22 cellular contexts compared by ENCODE assay signal in genomic region chrX:140157143-140157542, GRCh38.
A peak's percentile ranks its signal among the peaks of the same experiment; 100 is the strongest.
DNase-seq lines count a peak whose midpoint lies in the region; FAIRE-seq and TF ChIP-seq lines count a peak whose summit lies in the region.
"Had no signal": no experiment of that assay in that cellular context is flagged by ENCODE, and none has a peak within 500 bp of the region (broad histone marks: within the 10 kb centered on the region; RNA-seq: fewer than 3 reads in every experiment).

No MANE protein-coding gene starts in this region.

- in situ Hi-C loops in brain microvascular endothelial cell (cut with HindIII; ENCODE audit: low pct_ligation_motif_present, low sequenced_read_pairs): no loop called here

- H3K9me3 ChIP-seq in astrocyte (ENCODE audit: insufficient read depth, low read depth, low read length): no peaks in the 10 kb centered on the region
- H3K9me3 ChIP-seq: BE2C had no signal

- H3K27me3 ChIP-seq in astrocyte (ENCODE audit: insufficient read depth, low read length): no peaks in the 10 kb centered on the region
- no peaks in the 10 kb centered on the region for H3K27me3 ChIP-seq in brain microvascular endothelial cell (replicated peaks)
- H3K27me3 ChIP-seq: BE2C had no signal

- H3K4me1 Mint-ChIP-seq in astrocyte (ENCODE audit: low read depth, unreplicated experiment): peaks cover 6% of the 10 kb centered on the region
- H3K4me1 Mint-ChIP-seq: CD14-positive monocyte; CD8-positive, alpha-beta memory T cell had no signal

- H3K27me3 Mint-ChIP-seq in astrocyte (ENCODE audit: low read depth, unreplicated experiment): peaks cover 13% of the 10 kb centered on the region
- H3K27me3 Mint-ChIP-seq: CD4-positive, alpha-beta T cell had no signal

- FAIRE-seq in astrocyte (lab: Jason Lieb, UNC): peak; percentile 93
- FAIRE-seq: A204.1, D721Med, GM12878, GM19239 had no signal

- peak; percentile 13 for DNase-seq in AG10803 (ENCODE audit: low read depth)
- DNase-seq in astrocyte (ENCODE audit: low read depth): no peak
- peak; percentile 12 for DNase-seq in fibroblast of pulmonary artery (ENCODE audit: low read depth)
- no peak for DNase-seq in brain microvascular endothelial cell
- DNase-seq in kidney tubule cell (ENCODE audit: low spot score): no peak
- DNase-seq in NCI-H446 treated with DMSO at 0.1 percent for 48 hours (lab: John Stamatoyannopoulos, UW): no peak
- DNase-seq: AML-193; BE2C; CD4-positive, alpha-beta T cell; CD8-positive, alpha-beta memory T cell; DMS 273 treated with DMSO at 0.1 percent for 48 hours; DMS79; GDM1; GM23248; HCEC 1CT had no signal

- H3K36me3 Mint-ChIP-seq in astrocyte (ENCODE audit: low read depth, unreplicated experiment): no peaks in the 10 kb centered on the region
- H3K36me3 Mint-ChIP-seq: CD14-positive monocyte; CD8-positive, alpha-beta memory T cell had no signal

- no peak overlapping the region for H2AFZ ChIP-seq in astrocyte (ENCODE audit: low read depth, low read length)
- H2AFZ ChIP-seq: GM23248 had no signal

- H3K27ac ChIP-seq in astrocyte (ENCODE audit: low read depth, low read length) (no peak overlapping the region), brain microvascular endothelial cell (no peak overlapping the region)
- H3K27ac ChIP-seq: 22Rv1; BLaER1 treated with 17β-estradiol and CSF1 and Interleukin-3, amounts not matched to agents 10 nM and 100 nM; GM23248 had no signal

- peak overlapping the region; percentile 14 for H3K4me2 ChIP-seq in astrocyte (ENCODE audit: low read length)
- H3K4me2 ChIP-seq: BLaER1 treated with 17β-estradiol and CSF1 and Interleukin-3, amounts not matched to agents 10 nM and 100 nM had no signal

- H3K79me2 ChIP-seq in astrocyte (ENCODE audit: insufficient read depth, low read length): no peaks in the 10 kb centered on the region

- TF ChIP-seq CTCF in AG10803 (conservative IDR thresholded peaks at IDR 0.05; ENCODE audit: low read length) (no peak), astrocyte (IDR thresholded peaks at IDR 0.05; ENCODE audit: insufficient read depth, low read depth, low read length) (no peak), fibroblast of pulmonary artery (IDR thresholded peaks at IDR 0.05; ENCODE audit: low read length, missing control alignments) (no peak), brain microvascular endothelial cell (IDR thresholded peaks at IDR 0.05; ENCODE audit: low read depth, low read length, missing control alignments) (no peak)

- H3K4me3 Mint-ChIP-seq in astrocyte (ENCODE audit: unreplicated experiment): no peak overlapping the region
- H3K4me3 Mint-ChIP-seq: CD14-positive monocyte; CD4-positive, alpha-beta T cell; CD8-positive, alpha-beta memory T cell had no signal

- no peak overlapping the region for H3K27ac Mint-ChIP-seq in astrocyte (ENCODE audit: unreplicated experiment)
- H3K27ac Mint-ChIP-seq: CD14-positive monocyte; CD4-positive, alpha-beta T cell; CD8-positive, alpha-beta memory T cell had no signal

- H3K9me3 Mint-ChIP-seq in astrocyte (ENCODE audit: unreplicated experiment): peaks cover 6% of the 10 kb centered on the region
- H3K9me3 Mint-ChIP-seq: CD4-positive, alpha-beta T cell had no signal

- H3K9ac ChIP-seq in astrocyte (ENCODE audit: low read length): no peak overlapping the region
- H3K9ac ChIP-seq: BLaER1 treated with 17β-estradiol and CSF1 and Interleukin-3, amounts not matched to agents 10 nM and 100 nM; GM23248 had no signal

- no peak overlapping the region for H3K4me3 ChIP-seq in AG10803 (ENCODE audit: low read length)
- H3K4me3 ChIP-seq in astrocyte (ENCODE audit: insufficient read depth, low read depth, low read length): no peak overlapping the region
- H3K4me3 ChIP-seq in fibroblast of pulmonary artery (replicated peaks; ENCODE audit: low read depth, low read length): no peak overlapping the region
- H3K4me3 ChIP-seq in brain microvascular endothelial cell (ENCODE audit: low read depth, low read length): no peak overlapping the region
- H3K4me3 ChIP-seq: BLaER1 treated with 17β-estradiol and CSF1 and Interleukin-3, amounts not matched to agents 10 nM and 100 nM; GM12878; GM23248 had no signal

- peaks cover 5% of the 10 kb centered on the region for H3K4me1 ChIP-seq in astrocyte (ENCODE audit: insufficient read depth, low read length)
- H3K4me1 ChIP-seq: BE2C; BLaER1 treated with 17β-estradiol and CSF1 and Interleukin-3, amounts not matched to agents 10 nM and 100 nM had no signal

- H3K36me3 ChIP-seq in astrocyte (ENCODE audit: insufficient read depth, low read length) (no peaks in the 10 kb centered on the region), brain microvascular endothelial cell (replicated peaks) (no peaks in the 10 kb centered on the region)
- H3K36me3 ChIP-seq: BE2C; BLaER1 treated with 17β-estradiol and CSF1 and Interleukin-3, amounts not matched to agents 10 nM and 100 nM had no signal

- H4K20me1 ChIP-seq in astrocyte (ENCODE audit: insufficient read depth, low read length): no peaks in the 10 kb centered on the region

Comparison
In these comparisons a context has a peak if more than half of its experiments do, and no peak if none do; other contexts are left out.
1. DNase-seq: peak in AG10803 (single experiment) and fibroblast of pulmonary artery (single experiment); none in astrocyte (single experiment), brain microvascular endothelial cell (single experiment), kidney tubule cell (single experiment) and NCI-H446 treated with DMSO at 0.1 percent for 48 hours (single experiment).